8 cellular contexts compared by ENCODE assay signal in genomic region chr2:136305517-136306192, GRCh38.
A peak's percentile ranks its signal among the peaks of the same experiment; 100 is the strongest.
DNase-seq lines count a peak whose midpoint lies in the region; ATAC-seq and TF ChIP-seq lines count a peak whose summit lies in the region.

No MANE protein-coding gene starts in this region.

- H3K36me3 ChIP-seq in CD4-positive, alpha-beta memory T cell (ENCODE audit: insufficient read depth, low read length): no peaks in the 10 kb centered on the region
- H3K36me3 ChIP-seq in Loucy (ENCODE audit: insufficient read depth, low read length) (no peaks in the 10 kb centered on the region), BE2C (no peaks in the 10 kb centered on the region)

- H3K27me3 Mint-ChIP-seq in CD4-positive, alpha-beta memory T cell: peaks cover 0 to 2% of the 10 kb centered on the region in 2 donors

- intact Hi-C loops in CD4-positive, alpha-beta memory T cell (cut with micrococcal nuclease): no loop called here

- TF ChIP-seq CTCF in Loucy (conservative IDR thresholded peaks at IDR 0.05; ENCODE audit: low read length) (no peak), BE2C (IDR thresholded peaks at IDR 0.05; ENCODE audit: low read depth, low read length) (no peak)

- no peaks in the 10 kb centered on the region for H3K27me3 ChIP-seq in CD4-positive, alpha-beta memory T cell (ENCODE audit: insufficient read depth, low read length)
- H3K27me3 ChIP-seq in Loucy (ENCODE audit: insufficient read depth, low read length, poor library complexity, severe bottlenecking) (no peaks in the 10 kb centered on the region), BE2C (no peaks in the 10 kb centered on the region)

- DNase-seq in CD4-positive, alpha-beta memory T cell: peak in 2 of 5 donors; percentile 18 to 62
- peak; percentile 57 for DNase-seq in activated CD8-positive, alpha-beta memory T cell treated with anti-CD3 and anti-CD28 coated beads, Interleukin-2, amount 50 U/mL, for 4 hours
- peak; percentile 81 for DNase-seq in stimulated activated CD4-positive, alpha-beta T cell treated with anti-CD3 and anti-CD28 coated beads, Interleukin-15, amount 100 ng/mL, for 24 hours
- DNase-seq in BE2C (no peak), NCI-H1930 (lab: John Stamatoyannopoulos, UW) (no peak), hypothalamus (lab: John Stamatoyannopoulos, UW) (no peak)

- no peaks in the 10 kb centered on the region for H3K9me3 ChIP-seq in CD4-positive, alpha-beta memory T cell (ENCODE audit: control insufficient read depth in 1 of 2, low read length in 2 of 2)
- H3K9me3 ChIP-seq in Loucy (ENCODE audit: insufficient read depth, low read depth, low read length) (no peaks in the 10 kb centered on the region), BE2C (no peaks in the 10 kb centered on the region)

- ATAC-seq in GM21381 (IDR thresholded peaks at IDR 0.05; ENCODE audit: unreplicated experiment): peak; percentile 95

- no peak overlapping the region for H3K4me3 ChIP-seq in CD4-positive, alpha-beta memory T cell (ENCODE audit: low read length in 2 of 2)
- H3K4me3 ChIP-seq in Loucy (ENCODE audit: low read length, poor library complexity, severe bottlenecking) (no peak overlapping the region), BE2C (ENCODE audit: low read depth, low read length) (no peak overlapping the region)

- peak overlapping the region in 1 of 8 donors; percentile 6 for H3K4me3 Mint-ChIP-seq in CD4-positive, alpha-beta memory T cell

- peaks cover 4% of the 10 kb centered on the region for H3K4me1 ChIP-seq in CD4-positive, alpha-beta memory T cell (ENCODE audit: insufficient read depth, low read length)
- H3K4me1 ChIP-seq in Loucy (ENCODE audit: insufficient read depth, low read length, poor library complexity, severe bottlenecking) (peaks cover 16% of the 10 kb centered on the region), BE2C (no peaks in the 10 kb centered on the region)

- no peak overlapping the region for H3K9ac ChIP-seq in Loucy (ENCODE audit: low read depth, low read length, poor library complexity, severe bottlenecking)

- H3K79me2 ChIP-seq in Loucy (ENCODE audit: insufficient read depth, low read length): no peaks in the 10 kb centered on the region

- CTCF ChIA-PET in CD4-positive, alpha-beta memory T cell (lab: Charles Lee; ENCODE audit: partially characterized antibody): interaction anchor here (1.5 kb wide), 1 partner anchor 20 kb away, joined by 5 read pairs; no protein-coding TSS in a partner anchor

- H3K27ac Mint-ChIP-seq in CD4-positive, alpha-beta memory T cell: peak overlapping the region in 6 of 7 donors; percentile 58 to 89 (median 71)

- H4K20me1 ChIP-seq in Loucy (ENCODE audit: insufficient read depth, low read length, poor library complexity, severe bottlenecking): no peaks in the 10 kb centered on the region

- no peak overlapping the region for H3K27ac ChIP-seq in CD4-positive, alpha-beta memory T cell (ENCODE audit: low read depth, low read length)

- H3K9me2 ChIP-seq in Loucy (replicated peaks; ENCODE audit: low read depth, low read length): no peaks in the 10 kb centered on the region

- POLR2A ChIA-PET in CD4-positive, alpha-beta memory T cell (lab: Charles Lee; ENCODE audit: partially characterized antibody): interaction anchor here (1.4 to 1.6 kb wide), 4 partner anchors 21 to 188 kb away, joined by 4 to 7 read pairs (median 5); no protein-coding TSS in a partner anchor

- H3F3A ChIP-seq in Loucy (ENCODE audit: low read depth): no peaks in the 10 kb centered on the region

- H3K4me1 Mint-ChIP-seq in CD4-positive, alpha-beta memory T cell: peaks cover 7 to 17% (median 15%) of the 10 kb centered on the region in 4 donors

- H2AFZ ChIP-seq in Loucy (ENCODE audit: low read length): peak overlapping the region; percentile 54

- no peaks in the 10 kb centered on the region for H3K9me3 Mint-ChIP-seq in CD4-positive, alpha-beta memory T cell

- no peaks in the 10 kb centered on the region for H3K36me3 Mint-ChIP-seq in CD4-positive, alpha-beta memory T cell

- H3K4me2 ChIP-seq in Loucy (ENCODE audit: low read depth, low read length, poor library complexity, severe bottlenecking): no peak overlapping the region

Comparison
In these comparisons a context has a peak if more than half of its experiments do, and no peak if none do; other contexts are left out.
1. DNase-seq: peak in activated CD8-positive, alpha-beta memory T cell treated with anti-CD3 and anti-CD28 coated beads, Interleukin-2, amount 50 U/mL, for 4 hours (single experiment) and stimulated activated CD4-positive, alpha-beta T cell treated with anti-CD3 and anti-CD28 coated beads, Interleukin-15, amount 100 ng/mL, for 24 hours (single experiment); none in BE2C (single experiment), NCI-H1930 (0 of 2) and hypothalamus (0 of 51).